ENCODE assay signal across 1 cellular context in genomic region chr22:30947821-30948454, GRCh38.
TF ChIP-seq lines count a peak whose summit lies in the region.

No MANE protein-coding gene starts in this region.

TF ChIP-seq in GM12878, 131 proteins besides CTCF, POLR2A, EP300 and RAD21 (continued from another document):
- peak; percentile 70 for TF ChIP-seq MLLT1 (IDR thresholded peaks at IDR 0.05)
- no peak for TF ChIP-seq BMI1 (IDR thresholded peaks at IDR 0.05; ENCODE audit: borderline replicate concordance)
